3 cellular contexts compared by ENCODE assay signal in genomic region chr5:90557871-90558270, GRCh38.
TF ChIP-seq lines count a peak whose summit lies in the region.

No MANE protein-coding gene starts in this region.

TF ChIP-seq in SK-N-SH, 30 proteins besides CTCF, POLR2A, EP300 and RAD21:
- TF ChIP-seq REST (IDR thresholded peaks at IDR 0.05; ENCODE audit: low read depth, low read length) (no peak), RXRA (IDR thresholded peaks at IDR 0.05; ENCODE audit: borderline replicate concordance, low read depth) (no peak), TAF1 (IDR thresholded peaks at IDR 0.05; ENCODE audit: borderline replicate concordance, low read depth, low read length) (no peak), MXI1 (IDR thresholded peaks at IDR 0.05; ENCODE audit: low read depth, low read length) (no peak), GATA2 (CRISPR knock-in tag; IDR thresholded peaks at IDR 0.05) (no peak), MEF2A (IDR thresholded peaks at IDR 0.05; ENCODE audit: borderline replicate concordance, low read depth) (no peak), FOXM1 (IDR thresholded peaks at IDR 0.05; ENCODE audit: low read depth) (no peak), ELF1 (IDR thresholded peaks at IDR 0.05) (no peak), ZBTB33 (IDR thresholded peaks at IDR 0.05; ENCODE audit: borderline replicate concordance, low read depth) (no peak)

TF ChIP-seq in SK-N-SH treated with all-trans-retinoic acid at 6 μM for 48 hours, 23 proteins besides CTCF, POLR2A, EP300 and RAD21 (continued from another document):
- TF ChIP-seq CSRNP3 (CRISPR knock-in tag; IDR thresholded peaks at IDR 0.05): no peak
- no peak for TF ChIP-seq TOX (CRISPR knock-in tag; IDR thresholded peaks at IDR 0.05; ENCODE audit: borderline replicate concordance)
- no peak for TF ChIP-seq ZNF70 (CRISPR knock-in tag; IDR thresholded peaks at IDR 0.05)
- no peak for TF ChIP-seq GLIS3 (CRISPR knock-in tag; IDR thresholded peaks at IDR 0.05)
- TF ChIP-seq SNAI2 (CRISPR knock-in tag; IDR thresholded peaks at IDR 0.05): no peak
- TF ChIP-seq PPARA (CRISPR knock-in tag; IDR thresholded peaks at IDR 0.05; ENCODE audit: borderline replicate concordance): no peak
- no peak for TF ChIP-seq ISL1 (CRISPR knock-in tag; IDR thresholded peaks at IDR 0.05)
- no peak for TF ChIP-seq ZNF8 (CRISPR knock-in tag; IDR thresholded peaks at IDR 0.05)
- TF ChIP-seq ZC3H10 (CRISPR knock-in tag; IDR thresholded peaks at IDR 0.05): no peak
- TF ChIP-seq CREB5 (CRISPR knock-in tag; IDR thresholded peaks at IDR 0.05; ENCODE audit: low read depth): no peak
- no peak for TF ChIP-seq RARB (CRISPR knock-in tag; IDR thresholded peaks at IDR 0.05)
- no peak for TF ChIP-seq BACH2 (CRISPR knock-in tag; IDR thresholded peaks at IDR 0.05; ENCODE audit: borderline replicate concordance)
- TF ChIP-seq ZNF565 (CRISPR knock-in tag; conservative IDR thresholded peaks at IDR 0.05; ENCODE audit: low read depth): no peak
- no peak for TF ChIP-seq CSDC2 (CRISPR knock-in tag; IDR thresholded peaks at IDR 0.05)
- TF ChIP-seq POU6F1 (CRISPR knock-in tag; IDR thresholded peaks at IDR 0.05; ENCODE audit: borderline replicate concordance, low read depth): no peak

TF ChIP-seq in WTC11, 78 proteins besides CTCF, POLR2A, EP300 and RAD21 (continued from another document):
- no peak for TF ChIP-seq ATF6 (CRISPR knock-in tag; IDR thresholded peaks at IDR 0.05)
- TF ChIP-seq RELA (CRISPR knock-in tag; IDR thresholded peaks at IDR 0.05; ENCODE audit: borderline replicate concordance): no peak
- no peak for TF ChIP-seq SOX15 (CRISPR knock-in tag; IDR thresholded peaks at IDR 0.05)
- no peak for TF ChIP-seq PREB (CRISPR knock-in tag; IDR thresholded peaks at IDR 0.05; ENCODE audit: borderline replicate concordance)
